21 cellular contexts compared by ENCODE assay signal in genomic region chr4:24624381-24624780, GRCh38.
"Had no signal": no experiment of that assay in that cellular context is flagged by ENCODE, and none has a peak within 500 bp of the region (broad histone marks: within the 10 kb centered on the region; RNA-seq: fewer than 3 reads in every experiment).

No MANE protein-coding gene starts in this region.

- H3K27me3 ChIP-seq: esophagus muscularis mucosa, gastrocnemius medialis, heart right ventricle, neutrophil, testis, tibial nerve, upper lobe of right lung, vagina had no signal

- H3K4me1 Mint-ChIP-seq: naive thymus-derived CD4-positive, alpha-beta T cell; stimulated activated naive B cell treated with anti-CD40 and anti-IgM and Interleukin-4, amounts not matched to agents 10 μg/mL and 1 μg/mL and 100 μg/mL, for 72 hours; stimulated activated naive CD8-positive, alpha-beta T cell treated with anti-CD3 and anti-CD28 coated beads, Interleukin-15, amount 100 ng/mL, for 72 hours had no signal

- ATAC-seq: effector memory CD8-positive, alpha-beta T cell; gastrocnemius medialis; heart right ventricle; naive thymus-derived CD4-positive, alpha-beta T cell; psoas muscle; sciatic nerve; stimulated activated naive B cell treated with anti-CD40 and anti-IgM and Interleukin-4, amounts not matched to agents 10 μg/mL and 1 μg/mL and 100 μg/mL, for 72 hours; stimulated activated naive CD8-positive, alpha-beta T cell treated with anti-CD3 and anti-CD28 coated beads, Interleukin-15, amount 100 ng/mL, for 72 hours; upper lobe of right lung had no signal

- H3K27ac Mint-ChIP-seq: effector memory CD8-positive, alpha-beta T cell; naive thymus-derived CD4-positive, alpha-beta T cell; stimulated activated naive B cell treated with anti-CD40 and anti-IgM and Interleukin-4, amounts not matched to agents 10 μg/mL and 1 μg/mL and 100 μg/mL, for 72 hours; stimulated activated naive CD8-positive, alpha-beta T cell treated with anti-CD3 and anti-CD28 coated beads, Interleukin-15, amount 100 ng/mL, for 72 hours had no signal

- H3K9me3 ChIP-seq: gastrocnemius medialis, testis, upper lobe of right lung, vagina had no signal

- H3K4me3 ChIP-seq: esophagus muscularis mucosa, gastrocnemius medialis, heart right ventricle, psoas muscle, skin epidermis, testis, tibial nerve, upper lobe of right lung, vagina had no signal

- H3K36me3 ChIP-seq: esophagus muscularis mucosa, gastrocnemius medialis, heart right ventricle, neutrophil, tibial nerve, upper lobe of right lung, vagina had no signal

- H3K4me1 ChIP-seq: esophagus muscularis mucosa, gastrocnemius medialis, heart right ventricle, psoas muscle, testis, tibial nerve, upper lobe of right lung, vagina had no signal

- H3K4me3 Mint-ChIP-seq: effector memory CD8-positive, alpha-beta T cell; naive thymus-derived CD4-positive, alpha-beta T cell; stimulated activated naive B cell treated with anti-CD40 and anti-IgM and Interleukin-4, amounts not matched to agents 10 μg/mL and 1 μg/mL and 100 μg/mL, for 72 hours; stimulated activated naive CD8-positive, alpha-beta T cell treated with anti-CD3 and anti-CD28 coated beads, Interleukin-15, amount 100 ng/mL, for 72 hours had no signal

- H3K36me3 Mint-ChIP-seq: stimulated activated naive B cell treated with anti-CD40 and anti-IgM and Interleukin-4, amounts not matched to agents 10 μg/mL and 1 μg/mL and 100 μg/mL, for 72 hours had no signal

- DNase-seq: effector memory CD8-positive, alpha-beta T cell; gastrocnemius medialis; heart right ventricle; hypothalamus; kidney glomerular epithelial cell; mesendoderm; naive thymus-derived CD4-positive, alpha-beta T cell; psoas muscle; retina; stimulated activated CD4-positive, alpha-beta T cell treated with anti-CD3 and anti-CD28 coated beads, Interleukin-2, amount 100 ng/mL, for 24 hours; stimulated activated CD4-positive, alpha-beta T cell treated with anti-CD3 and anti-CD28 coated beads, Interleukin-4, amount 100 ng/mL, for 4 hours; stimulated activated naive B cell treated with anti-CD40 and anti-IgM and Interleukin-4, amounts not matched to agents 10 μg/mL and 1 μg/mL and 100 μg/mL, for 72 hours; stimulated activated naive CD8-positive, alpha-beta T cell treated with anti-CD3 and anti-CD28 coated beads, Interleukin-15, amount 100 ng/mL, for 72 hours; testis; upper lobe of right lung had no signal
